ENCODE assay signal across 8 cellular contexts in genomic region chr22:36481393-36482168, GRCh38.
DNase-seq lines count a peak whose midpoint lies in the region; ATAC-seq lines count a peak whose summit lies in the region.

Gene TXN2 (minus strand): TSS chr22:36481640. CDS start chr22:36480837, 803 bp downstream.

- DNase-seq in AG08396 (ENCODE audit: low spot score) (peak; percentile 96), NCI-H446 treated with DMSO at 0.1 percent for 48 hours (lab: John Stamatoyannopoulos, UW) (peak; percentile 93), cerebellar cortex (ENCODE audit: low spot score) (peak; percentile 96), islet precursor cell (peak; percentile 97)
- DNase-seq in stimulated activated CD4-positive, alpha-beta T cell treated with anti-CD3 and anti-CD28 coated beads, Interleukin-12 subunit alpha, Interleukin-12 subunit beta, amount 100 ng/mL, for 48 hours (ENCODE audit: low read depth in 2 of 3, low spot score in 1 of 3) = peak; percentile 89 to 94 (median 92)

- ATAC-seq in GM19025 (IDR thresholded peaks at IDR 0.05; ENCODE audit: low read depth, unreplicated experiment) = peak; percentile 75
- peak; percentile 76 for ATAC-seq in HG03342 (IDR thresholded peaks at IDR 0.05; ENCODE audit: unreplicated experiment)
- peak; percentile 91 for ATAC-seq in activated CD4-positive, CD25-positive, alpha-beta regulatory T cell treated with anti-CD3 and anti-CD28 coated beads, Interleukin-2, amount 50 U/mL, for 24 hours

Comparison
In these comparisons a context has a peak if more than half of its experiments do, and no peak if none do; other contexts are left out.
1. Peak in every context shown above with its lines: DNase-seq and ATAC-seq.